ENCODE assay signal across 17 cellular contexts in genomic region chrX:110403436-110403835, GRCh38. TPM values are rescaled to one million over a fixed set of nuclear protein-coding genes. Genes with fewer than 3 reads are reported as not detected.
"Had no signal": no experiment of that assay in that cellular context is flagged by ENCODE, and none has a peak within 500 bp of the region (broad histone marks: within the 10 kb centered on the region; RNA-seq: fewer than 3 reads in every experiment).

No MANE protein-coding gene starts in this region.

- H3K27me3 ChIP-seq: neutrophil, upper lobe of left lung had no signal

- H3K27ac Mint-ChIP-seq: natural killer cell had no signal

- H3K36me3 Mint-ChIP-seq: natural killer cell had no signal

- H3K4me3 Mint-ChIP-seq: natural killer cell had no signal

- H3K9me3 Mint-ChIP-seq: natural killer cell had no signal

- DNase-seq: activated CD4-positive, CD25-positive, alpha-beta regulatory T cell treated with anti-CD3 and anti-CD28 coated beads, Interleukin-2, amount 50 U/mL, for 72 hours; activated naive CD4-positive, alpha-beta T cell treated with Interleukin-2 at 50 U/mL for 16 hours; activated T-cell treated with anti-CD3 and anti-CD28 coated beads for 4 hours; aorta; cortex of kidney; effector CD8-positive, alpha-beta T cell; heart right ventricle; islet precursor cell; natural killer cell; stimulated activated CD4-positive, alpha-beta T cell treated with anti-CD3 and anti-CD28 coated beads, Interleukin-4, amount 100 ng/mL, for 24 hours; stimulated activated naive CD4-positive, alpha-beta T cell treated with Interleukin-2 at 50 U/mL for 16 hours; upper lobe of left lung had no signal

- H3K27ac ChIP-seq: heart right ventricle, neutrophil, upper lobe of left lung had no signal

- H3K4me3 ChIP-seq: heart right ventricle, skin epidermis, upper lobe of left lung had no signal

- H3K4me1 Mint-ChIP-seq: natural killer cell had no signal

- ATAC-seq: left lobe of liver, natural killer cell had no signal

- FAIRE-seq: frontal cortex had no signal

- H3K36me3 ChIP-seq: heart right ventricle, neutrophil, upper lobe of left lung had no signal

- H3K4me1 ChIP-seq: upper lobe of left lung had no signal

- H3K9me3 ChIP-seq: heart right ventricle, neutrophil, upper lobe of left lung had no signal

RNA-seq across cellular contexts. Expression of gene RTL9, which starts 44.8 kb away (rescaled TPM):
- total RNA-seq: lung microvascular endothelial cell, natural killer cell had no signal
- polyA plus RNA-seq: aorta had no signal
